ENCODE assay signal across 8 cellular contexts in the genomic region with DNA sequence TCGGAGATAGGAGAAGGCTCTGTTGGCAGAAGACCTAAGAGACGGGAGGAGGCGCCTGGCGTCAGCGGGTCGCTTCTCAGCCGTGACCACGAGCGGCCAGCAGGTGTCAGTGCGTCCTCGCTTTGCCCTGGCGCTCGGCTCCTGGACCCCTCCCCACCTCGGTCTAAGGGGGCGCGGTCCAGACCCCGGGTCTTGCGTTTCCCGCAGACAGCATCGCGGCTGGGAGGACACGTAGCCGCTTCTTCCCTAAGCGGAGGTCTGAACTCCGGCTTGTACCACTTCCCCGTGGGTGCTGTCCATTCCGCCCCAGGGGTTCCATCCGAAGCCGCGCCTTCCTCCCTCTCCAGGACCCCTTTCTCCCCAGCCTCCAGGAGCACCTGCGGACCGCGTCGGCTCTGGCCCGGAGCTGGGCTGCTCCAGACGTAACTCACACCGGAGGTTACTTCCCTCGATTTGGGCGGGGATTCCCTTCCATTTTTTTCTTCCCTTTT. TPM values are rescaled to one million over a fixed set of nuclear protein-coding genes. Genes with fewer than 3 reads are reported as not detected.
A peak's percentile ranks its signal among the peaks of the same experiment; 100 is the strongest.
DNase-seq lines count a peak whose midpoint lies in the region; ATAC-seq, FAIRE-seq and TF ChIP-seq lines count a peak whose summit lies in the region.

No MANE protein-coding gene starts in this region.

- intact Hi-C loops in PC-9 (cut with micrococcal nuclease; ENCODE audit: unreplicated experiment) = no loop called here
- intact Hi-C loops in left ventricle myocardium superior (cut with micrococcal nuclease) = no loop called here
- intact Hi-C loops in psoas muscle (cut with DNase I) = loop anchor here (1.0 to 5.0 kb wide), 4 partner anchors 131 to 521 kb away; no protein-coding TSS in a partner anchor

- H3K79me2 ChIP-seq in PC-9 (ENCODE audit: low read depth) = no peaks in the 10 kb centered on the region

- CTCF ChIA-PET in PC-9 (lab: Charles Lee) = interaction anchor here (0.5 to 0.7 kb wide), 2 partner anchors 134 to 157 kb away, joined by 3 read pairs; a partner anchor contains a TSS

- H3K27ac ChIP-seq in PC-9 (no peak overlapping the region), psoas muscle (no peak overlapping the region)

- DNase-seq in D721Med (ENCODE audit: insufficient read length, low spot score) = peak; percentile 61
- peak; percentile 74 for DNase-seq in HT-29 (ENCODE audit: low spot score)
- DNase-seq in PC-9 = no peak
- peak; percentile 35 for DNase-seq in amniotic epithelial cell (ENCODE audit: low read depth)
- DNase-seq in left ventricle myocardium superior = peak; percentile 70
- DNase-seq in psoas muscle = peak; percentile 49 to 74
- no peak for DNase-seq in mesenteric fat pad (ENCODE audit: low spot score)

- H3K36me3 ChIP-seq in PC-9 (ENCODE audit: low read depth) (no peaks in the 10 kb centered on the region), psoas muscle (ENCODE audit: insufficient read depth in 1 of 2, low read depth in 1 of 2) (no peaks in the 10 kb centered on the region)

- H3K9me2 ChIP-seq in PC-9 (ENCODE audit: insufficient read depth) = no peaks in the 10 kb centered on the region

- H3F3A ChIP-seq in PC-9 (ENCODE audit: insufficient read depth, low read depth) = no peaks in the 10 kb centered on the region

- no peak for FAIRE-seq in D721Med (lab: Jason Lieb, UNC)

- peak; percentile 78 for TF ChIP-seq CTCF in D721Med (IDR thresholded peaks at IDR 0.05; ENCODE audit: insufficient read depth, missing control alignments)
- peak; percentile 45; the same call in 1 of the 2 replicates for TF ChIP-seq CTCF in PC-9 (conservative IDR thresholded peaks at IDR 0.05)
- TF ChIP-seq CTCF in psoas muscle (IDR thresholded peaks at IDR 0.05) = peak; percentile 89

- POLR2A ChIA-PET in PC-9 (lab: Charles Lee; ENCODE audit: unreplicated experiment) = no interaction called here

- H4K20me1 ChIP-seq in PC-9 (ENCODE audit: insufficient read depth) = no peaks in the 10 kb centered on the region

- H3K9me3 ChIP-seq in PC-9 (ENCODE audit: insufficient read depth, low read depth) (no peaks in the 10 kb centered on the region), psoas muscle (no peaks in the 10 kb centered on the region)

- H2AFZ ChIP-seq in PC-9 = no peak overlapping the region

- no TSS peak for BruUV-seq in PC-9 (replicated peaks; lab: Mats Ljungman, UMichigan)

- H3K4me1 ChIP-seq in PC-9 (replicated peaks; ENCODE audit: insufficient read depth) (no peaks in the 10 kb centered on the region), psoas muscle (peaks cover 16% of the 10 kb centered on the region)

- no peak overlapping the region for H3K4me3 ChIP-seq in PC-9
- peak overlapping the region; percentile 67 for H3K4me3 ChIP-seq in psoas muscle

- H3K27me3 ChIP-seq in PC-9 (ENCODE audit: insufficient read depth, low read depth) (0 out of 2 replicates have a peak, but pooled peaks cover 3% of the 10 kb centered on the region), psoas muscle (ENCODE audit: insufficient read depth in 3 of 3, low read length in 2 of 3) (peaks cover 0 to 80% (median 15%) of the 10 kb centered on the region in 3 donors)

- no peak overlapping the region for H3K4me2 ChIP-seq in PC-9

- ATAC-seq in GM21360 (IDR thresholded peaks at IDR 0.05; ENCODE audit: unreplicated experiment) (peak; percentile 76), left ventricle myocardium superior (peak; percentile 90), psoas muscle (peak; percentile 75 to 92 (median 84))

- 0 to 1% (median 1%) methylated on average over 39 of the region's 39 CpGs for WGBS in psoas muscle, 3 donors

RNA-seq across cellular contexts. Expression of a gene that starts 0.6 kb away (rescaled TPM):
- 16.3 and 20.5 TPM in 2 replicates for total RNA-seq in HT-29 (2014; rRNA removed; shearing (Covaris generic))
- total RNA-seq in PC-9 (2021) = not detected in 2 replicates
- total RNA-seq in left ventricle myocardium superior = 0.64 TPM
- under 1 TPM; 0.30 to 0.48 (median 0.46) TPM for total RNA-seq in psoas muscle
- 10 to 100 TPM in 1 of 3 donors, under 1 TPM in 2; 0.12 to 17.2 (median 0.15) TPM for polyA plus RNA-seq in psoas muscle
- 187 TPM for total RNA-seq in mesenteric fat pad

Comparison
In these comparisons a context has a peak if more than half of its experiments do, and no peak if none do; other contexts are left out.
1. DNase-seq: peak in D721Med (single experiment), HT-29 (single experiment), amniotic epithelial cell (single experiment), left ventricle myocardium superior (single experiment) and psoas muscle (2 of 2); none in PC-9 (0 of 2) and mesenteric fat pad (single experiment).
2. RNA of a gene that starts 0.6 kb away (total RNA-seq): 187 TPM in mesenteric fat pad (single experiment) and 16.3 to 20.5 TPM in HT-29; 0.64 TPM in left ventricle myocardium superior (single experiment), 0.30 to 0.48 TPM in psoas muscle and not detected in PC-9; every median in the first group is over 10 times any median in the second.
3. intact Hi-C loops: an anchor here in psoas muscle (1.0 to 5.0 kb wide); none called in PC-9 and left ventricle myocardium superior.
4. Peak in every context shown above with its lines, with median percentiles within 50 percentile points of each other: CTCF ChIP-seq and ATAC-seq.